Comparison of ENCODE assay signal across 8 cellular contexts in the genomic region with DNA sequence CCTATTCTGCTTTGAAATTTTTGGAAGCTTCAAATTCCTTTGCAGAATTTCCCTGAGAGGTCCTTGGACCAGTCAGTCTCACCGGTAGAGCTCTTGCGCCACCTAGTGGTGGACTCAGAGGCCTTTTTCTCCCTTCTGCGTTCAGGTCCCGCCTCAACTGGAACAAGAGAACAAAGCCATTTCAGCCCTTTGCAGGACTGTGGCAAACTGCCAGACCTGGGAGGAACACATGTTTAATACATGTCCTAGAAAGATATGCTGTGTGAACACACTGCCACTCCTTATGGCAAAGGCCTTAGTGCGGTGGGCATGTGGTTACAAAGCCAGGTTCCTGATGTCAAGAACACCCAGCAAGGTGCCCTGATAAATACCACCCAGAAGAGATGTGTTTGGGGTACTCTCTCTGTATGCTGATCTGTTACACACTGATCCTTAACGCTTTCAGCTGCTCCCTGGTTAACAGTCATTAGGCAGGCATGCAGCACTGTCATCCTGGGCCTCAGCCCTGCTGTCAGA.
A peak's percentile ranks its signal among the peaks of the same experiment; 100 is the strongest.
DNase-seq lines count a peak whose midpoint lies in the region; ATAC-seq, FAIRE-seq and TF ChIP-seq lines count a peak whose summit lies in the region.

No MANE protein-coding gene starts in this region.

- POLR2A ChIA-PET in GM10248 (lab: Yijun Ruan, JAX) (no interaction called here), HEK293T (lab: Yijun Ruan, JAX) (no interaction called here)

- no peak overlapping the region for H3K4me3 ChIP-seq in ascending aorta
- no peak overlapping the region for H3K4me3 ChIP-seq in hepatocyte
- no peak overlapping the region for H3K4me3 ChIP-seq in small intestine (ENCODE audit: low read depth in 1 of 2, low read length in 2 of 2)

- no peaks in the 10 kb centered on the region for H3K79me2 ChIP-seq in hepatocyte

- DNase-seq in GM10248 (ENCODE audit: extremely low spot score) (peak; percentile 72), HEK293T (ENCODE audit: extremely low spot score) (peak; percentile 87), NCI-H146 (lab: John Stamatoyannopoulos, UW) (peak; percentile 55), T-helper 22 cell (ENCODE audit: low read depth) (peak; percentile 25), ascending aorta (ENCODE audit: low spot score in 2 of 2) (peak in 1 of 2 donors; percentile 89), hepatocyte (ENCODE audit: low spot score) (peak; percentile 88), small intestine (peak; percentile 77)

- H3K27me3 ChIP-seq in ascending aorta (no peaks in the 10 kb centered on the region), hepatocyte (no peaks in the 10 kb centered on the region), small intestine (ENCODE audit: control insufficient read depth in 2 of 2, insufficient read depth in 2 of 2, low read length in 2 of 2) (no peaks in the 10 kb centered on the region)

- TF ChIP-seq CTCF in GM10248 (IDR thresholded peaks at IDR 0.05; ENCODE audit: control extremely low read depth, extremely low read depth, low read depth, missing control alignments) (peak; percentile 80), ascending aorta (IDR thresholded peaks at IDR 0.05) (peak; percentile 76 to 94 (median 85)), hepatocyte (IDR thresholded peaks at IDR 0.05; ENCODE audit: poor library complexity) (peak; percentile 94)

- no peak overlapping the region for H2AFZ ChIP-seq in hepatocyte

- no peak overlapping the region for H3K27ac ChIP-seq in ascending aorta
- H3K27ac ChIP-seq in hepatocyte = no peak overlapping the region
- H3K27ac ChIP-seq in small intestine (ENCODE audit: low read depth in 1 of 2, low read length in 1 of 2) = no peak overlapping the region

- H3K4me2 ChIP-seq in hepatocyte = no peak overlapping the region

- CTCF ChIA-PET in GM10248 (lab: Yijun Ruan, JAX) = interaction anchor here (0.6 to 4.1 kb wide), 26 partner anchors 10 to 866 kb away, joined by 3 to 55 read pairs (median 4); partner anchors contain the start of gene PRKACB
- CTCF ChIA-PET in HEK293T (lab: Yijun Ruan, JAX) = interaction anchor here (0.6 to 2.1 kb wide), 11 partner anchors 10 to 645 kb away, joined by 3 to 11 read pairs (median 3); no protein-coding TSS in a partner anchor

- no peaks in the 10 kb centered on the region for H3K9me3 ChIP-seq in ascending aorta
- no peaks in the 10 kb centered on the region for H3K9me3 ChIP-seq in hepatocyte (ENCODE audit: low read depth)
- no peaks in the 10 kb centered on the region for H3K9me3 ChIP-seq in small intestine (ENCODE audit: control insufficient read depth, low read depth)

- H4K20me1 ChIP-seq in hepatocyte (ENCODE audit: insufficient read depth, poor library complexity, severe bottlenecking) = no peaks in the 10 kb centered on the region

- ATAC-seq in HG02571 (IDR thresholded peaks at IDR 0.05; ENCODE audit: unreplicated experiment) = no peak

- intact Hi-C loops in ascending aorta (cut with DNase I) = loop anchor here (1.0 to 5.0 kb wide), 2 partner anchors 165 to 330 kb away; no protein-coding TSS in a partner anchor

- no peaks in the 10 kb centered on the region for H3K9me2 ChIP-seq in hepatocyte (replicated peaks; ENCODE audit: insufficient read depth)

- H3K4me1 ChIP-seq in ascending aorta = no peaks in the 10 kb centered on the region
- H3K4me1 ChIP-seq in hepatocyte (ENCODE audit: insufficient read depth) = no peaks in the 10 kb centered on the region
- H3K4me1 ChIP-seq in small intestine (ENCODE audit: control insufficient read depth in 2 of 2, insufficient read depth in 1 of 2, low read depth in 1 of 2, low read length in 1 of 2) = no peaks in the 10 kb centered on the region

- FAIRE-seq in small intestine (lab: Jason Lieb, UNC) = no peak

- H3K36me3 ChIP-seq in ascending aorta (no peaks in the 10 kb centered on the region), hepatocyte (replicated peaks; ENCODE audit: insufficient read depth, low read depth) (no peaks in the 10 kb centered on the region), small intestine (ENCODE audit: control insufficient read depth in 2 of 2, insufficient read depth in 2 of 2, low read length in 2 of 2) (no peaks in the 10 kb centered on the region)

- 16% methylated on average over 6 of the region's 6 CpGs for WGBS in hepatocyte (ENCODE audit: low lambda C conversion rate, missing lambda C conversion rate)
- 7 to 15% (median 13%) methylated on average over 6 of the region's 6 CpGs for WGBS in small intestine, 3 donors

TF ChIP-seq in HEK293T, 16 proteins besides CTCF, POLR2A, EP300 and RAD21:
- no peak for TF ChIP-seq SUZ12 (IDR thresholded peaks at IDR 0.05)
- no peak for TF ChIP-seq FOXM1 (IDR thresholded peaks at IDR 0.05; ENCODE audit: borderline replicate concordance)
- no peak for TF ChIP-seq ZNF384 (IDR thresholded peaks at IDR 0.05)
- no peak for TF ChIP-seq ELF4 (IDR thresholded peaks at IDR 0.05)
- no peak for TF ChIP-seq L3MBTL2 (conservative IDR thresholded peaks at IDR 0.05)
- TF ChIP-seq BHLHE40 (IDR thresholded peaks at IDR 0.05; ENCODE audit: borderline replicate concordance) = no peak
- TF ChIP-seq NFRKB (IDR thresholded peaks at IDR 0.05) = no peak
- TF ChIP-seq CTBP1 (IDR thresholded peaks at IDR 0.05; ENCODE audit: borderline replicate concordance) = no peak
- no peak for TF ChIP-seq TARDBP (IDR thresholded peaks at IDR 0.05)
- TF ChIP-seq FOXA1 (IDR thresholded peaks at IDR 0.05) = no peak
- TF ChIP-seq LEF1 (IDR thresholded peaks at IDR 0.05; ENCODE audit: borderline replicate concordance) = no peak
- TF ChIP-seq HDGF (IDR thresholded peaks at IDR 0.05; ENCODE audit: borderline replicate concordance) = no peak
- TF ChIP-seq SP1 (IDR thresholded peaks at IDR 0.05) = no peak
- TF ChIP-seq ARNT (IDR thresholded peaks at IDR 0.05) = no peak
- TF ChIP-seq, protein P1, sequence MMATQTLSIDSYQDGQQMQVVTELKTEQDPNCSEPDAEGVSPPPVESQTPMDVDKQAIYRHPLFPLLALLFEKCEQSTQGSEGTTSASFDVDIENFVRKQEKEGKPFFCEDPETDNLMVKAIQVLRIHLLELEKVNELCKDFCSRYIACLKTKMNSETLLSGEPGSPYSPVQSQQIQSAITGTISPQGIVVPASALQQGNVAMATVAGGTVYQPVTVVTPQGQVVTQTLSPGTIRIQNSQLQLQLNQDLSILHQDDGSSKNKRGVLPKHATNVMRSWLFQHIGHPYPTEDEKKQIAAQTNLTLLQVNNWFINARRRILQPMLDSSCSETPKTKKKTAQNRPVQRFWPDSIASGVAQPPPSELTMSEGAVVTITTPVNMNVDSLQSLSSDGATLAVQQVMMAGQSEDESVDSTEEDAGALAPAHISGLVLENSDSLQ (IDR thresholded peaks at IDR 0.05) = no peak
